1 cellular context compared by ENCODE assay signal in the genomic region with DNA sequence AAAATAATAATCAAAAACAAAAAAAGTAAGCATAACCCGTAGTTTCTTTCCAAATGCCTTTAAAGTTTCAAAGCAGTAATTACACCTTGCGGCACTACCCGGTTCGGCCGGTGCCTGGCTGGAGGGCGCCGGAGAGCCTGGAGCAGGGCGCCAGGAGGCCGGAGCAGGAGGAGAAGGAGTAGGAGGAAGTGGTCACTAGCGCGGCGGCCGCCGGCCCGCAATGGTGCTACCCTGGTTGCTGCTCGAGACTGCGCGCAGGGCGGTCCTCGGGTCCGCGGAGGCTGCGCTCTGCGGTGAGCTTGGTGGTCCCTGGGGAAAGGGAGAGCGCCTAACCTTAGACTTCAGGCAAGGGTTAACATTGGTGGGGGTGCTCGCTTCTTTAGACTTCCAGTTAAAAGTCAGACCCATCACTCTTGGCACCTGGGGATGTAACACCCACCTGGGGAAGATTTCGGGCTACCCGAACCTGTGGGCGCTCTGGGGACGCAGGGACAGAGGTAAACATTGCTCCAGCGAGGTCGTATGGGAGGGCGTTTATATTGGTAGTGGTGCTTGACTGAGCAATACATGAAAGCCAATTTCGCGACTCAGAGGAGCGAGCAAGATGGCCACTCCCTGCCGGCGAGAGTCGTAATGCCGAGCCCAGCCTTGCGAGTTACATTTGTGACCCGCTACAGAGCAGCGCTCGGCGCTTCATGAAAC.
TF ChIP-seq lines count a peak whose summit lies in the region.

No MANE protein-coding gene starts in this region.

TF ChIP-seq in GM12878, 131 proteins besides CTCF, POLR2A, EP300 and RAD21 (continued from another document and continues in another):
- TF ChIP-seq NFXL1 (IDR thresholded peaks at IDR 0.05; ENCODE audit: borderline replicate concordance) (no peak), HDAC2 (IDR thresholded peaks at IDR 0.05) (no peak), WRNIP1 (IDR thresholded peaks at IDR 0.05; ENCODE audit: borderline replicate concordance, low read depth, low read length) (no peak), ZNF274 (IDR thresholded peaks at IDR 0.05; ENCODE audit: insufficient read depth, insufficient read length) (no peak), GATAD2B (conservative IDR thresholded peaks at IDR 0.05; ENCODE audit: low read depth) (peak; percentile 74), NR2F1 (conservative IDR thresholded peaks at IDR 0.05) (peak; percentile 53), BACH1 (IDR thresholded peaks at IDR 0.05; ENCODE audit: borderline replicate concordance) (0 out of 2 replicates have a peak, but pooled peaks have one; percentile 11), ZSCAN29 (IDR thresholded peaks at IDR 0.05) (no peak), POLR2AphosphoS5 (IDR thresholded peaks at IDR 0.05; ENCODE audit: low read length) (peak; percentile 91), TBL1XR1 (IDR thresholded peaks at IDR 0.05; ENCODE audit: low read depth, low read length) (no peak), SP1 (IDR thresholded peaks at IDR 0.05; ENCODE audit: low read depth, low read length) (no peak), E4F1 (IDR thresholded peaks at IDR 0.05; ENCODE audit: borderline replicate concordance, partially characterized antibody) (no peak), SIN3A (IDR thresholded peaks at IDR 0.05; ENCODE audit: low read depth, low read length) (0 out of 2 replicates have a peak, but pooled peaks have one; percentile 57), MEF2B (IDR thresholded peaks at IDR 0.05; ENCODE audit: partially characterized antibody, poor library complexity, severe bottlenecking) (peak; percentile 91), DPF2 (IDR thresholded peaks at IDR 0.05) (peak; percentile 65; the same call in 1 of the 2 replicates), POLR2AphosphoS2 (IDR thresholded peaks at IDR 0.05; ENCODE audit: low read depth, low read length) (0 out of 2 replicates have a peak, but pooled peaks have one; percentile 42), CREM (IDR thresholded peaks at IDR 0.05; ENCODE audit: low read depth) (peak; percentile 38), TAF1 (IDR thresholded peaks at IDR 0.05; ENCODE audit: borderline replicate concordance, low read depth, low read length) (peak; percentile 71; the same call in 1 of the 2 replicates), SPI1 (IDR thresholded peaks at IDR 0.05; ENCODE audit: borderline replicate concordance, insufficient read depth, low read depth, low read length) (peak; percentile 79), BHLHE40 (IDR thresholded peaks at IDR 0.05; ENCODE audit: borderline replicate concordance in 1 of 2, low read depth in 2 of 2, low read length in 1 of 2) (peak; percentile 38 to 49; a peak in 2 of 4 replicates), ESRRA (IDR thresholded peaks at IDR 0.05; ENCODE audit: low read length) (no peak), SMARCA5 (IDR thresholded peaks at IDR 0.05) (no peak; the same call in 1 of the 2 replicates), CBX5 (IDR thresholded peaks at IDR 0.05; ENCODE audit: low read depth) (0 out of 2 replicates have a peak, but pooled peaks have one; percentile 43), BRCA1 (IDR thresholded peaks at IDR 0.05; ENCODE audit: low read depth, low read length) (no peak), MEF2A (IDR thresholded peaks at IDR 0.05; ENCODE audit: insufficient read depth, low read depth, low read length) (no peak), CBFB (IDR thresholded peaks at IDR 0.05; ENCODE audit: low read depth) (peak; percentile 79; the same call in 1 of the 2 replicates), GABPA (IDR thresholded peaks at IDR 0.05; ENCODE audit: low read depth) (peak; percentile 51; the same call in 1 of the 2 replicates), CREB1 (IDR thresholded peaks at IDR 0.05; ENCODE audit: low read depth) (peak; percentile 61), HCFC1 (IDR thresholded peaks at IDR 0.05; ENCODE audit: low read length) (0 out of 2 replicates have a peak, but pooled peaks have one; percentile 14), PAX5 (IDR thresholded peaks at IDR 0.05; ENCODE audit: borderline replicate concordance, low read depth, low read length) (0 out of 2 replicates have a peak, but pooled peaks have one; percentile 32), EZH2 (IDR thresholded peaks at IDR 0.05; ENCODE audit: borderline replicate concordance, control insufficient read depth, low read depth, low read length) (no peak), SMC3 (IDR thresholded peaks at IDR 0.05; ENCODE audit: borderline replicate concordance, low read length) (peak; percentile 45; the same call in 1 of the 2 replicates)
- TF ChIP-seq, protein P1, sequence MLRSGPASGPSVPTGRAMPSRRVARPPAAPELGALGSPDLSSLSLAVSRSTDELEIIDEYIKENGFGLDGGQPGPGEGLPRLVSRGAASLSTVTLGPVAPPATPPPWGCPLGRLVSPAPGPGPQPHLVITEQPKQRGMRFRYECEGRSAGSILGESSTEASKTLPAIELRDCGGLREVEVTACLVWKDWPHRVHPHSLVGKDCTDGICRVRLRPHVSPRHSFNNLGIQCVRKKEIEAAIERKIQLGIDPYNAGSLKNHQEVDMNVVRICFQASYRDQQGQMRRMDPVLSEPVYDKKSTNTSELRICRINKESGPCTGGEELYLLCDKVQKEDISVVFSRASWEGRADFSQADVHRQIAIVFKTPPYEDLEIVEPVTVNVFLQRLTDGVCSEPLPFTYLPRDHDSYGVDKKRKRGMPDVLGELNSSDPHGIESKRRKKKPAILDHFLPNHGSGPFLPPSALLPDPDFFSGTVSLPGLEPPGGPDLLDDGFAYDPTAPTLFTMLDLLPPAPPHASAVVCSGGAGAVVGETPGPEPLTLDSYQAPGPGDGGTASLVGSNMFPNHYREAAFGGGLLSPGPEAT (IDR thresholded peaks at IDR 0.05; ENCODE audit: low read depth) = peak; percentile 47; the same call in 1 of the 2 replicates
- TF ChIP-seq, protein P2, sequence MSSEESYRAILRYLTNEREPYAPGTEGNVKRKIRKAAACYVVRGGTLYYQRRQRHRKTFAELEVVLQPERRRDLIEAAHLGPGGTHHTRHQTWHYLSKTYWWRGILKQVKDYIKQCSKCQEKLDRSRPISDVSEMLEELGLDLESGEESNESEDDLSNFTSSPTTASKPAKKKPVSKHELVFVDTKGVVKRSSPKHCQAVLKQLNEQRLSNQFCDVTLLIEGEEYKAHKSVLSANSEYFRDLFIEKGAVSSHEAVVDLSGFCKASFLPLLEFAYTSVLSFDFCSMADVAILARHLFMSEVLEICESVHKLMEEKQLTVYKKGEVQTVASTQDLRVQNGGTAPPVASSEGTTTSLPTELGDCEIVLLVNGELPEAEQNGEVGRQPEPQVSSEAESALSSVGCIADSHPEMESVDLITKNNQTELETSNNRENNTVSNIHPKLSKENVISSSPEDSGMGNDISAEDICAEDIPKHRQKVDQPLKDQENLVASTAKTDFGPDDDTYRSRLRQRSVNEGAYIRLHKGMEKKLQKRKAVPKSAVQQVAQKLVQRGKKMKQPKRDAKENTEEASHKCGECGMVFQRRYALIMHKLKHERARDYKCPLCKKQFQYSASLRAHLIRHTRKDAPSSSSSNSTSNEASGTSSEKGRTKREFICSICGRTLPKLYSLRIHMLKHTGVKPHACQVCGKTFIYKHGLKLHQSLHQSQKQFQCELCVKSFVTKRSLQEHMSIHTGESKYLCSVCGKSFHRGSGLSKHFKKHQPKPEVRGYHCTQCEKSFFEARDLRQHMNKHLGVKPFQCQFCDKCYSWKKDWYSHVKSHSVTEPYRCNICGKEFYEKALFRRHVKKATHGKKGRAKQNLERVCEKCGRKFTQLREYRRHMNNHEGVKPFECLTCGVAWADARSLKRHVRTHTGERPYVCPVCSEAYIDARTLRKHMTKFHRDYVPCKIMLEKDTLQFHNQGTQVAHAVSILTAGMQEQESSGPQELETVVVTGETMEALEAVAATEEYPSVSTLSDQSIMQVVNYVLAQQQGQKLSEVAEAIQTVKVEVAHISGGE (CRISPR knock-in tag; IDR thresholded peaks at IDR 0.05) = peak; percentile 45; the same call in 1 of the 2 replicates
- TF ChIP-seq, protein P3, sequence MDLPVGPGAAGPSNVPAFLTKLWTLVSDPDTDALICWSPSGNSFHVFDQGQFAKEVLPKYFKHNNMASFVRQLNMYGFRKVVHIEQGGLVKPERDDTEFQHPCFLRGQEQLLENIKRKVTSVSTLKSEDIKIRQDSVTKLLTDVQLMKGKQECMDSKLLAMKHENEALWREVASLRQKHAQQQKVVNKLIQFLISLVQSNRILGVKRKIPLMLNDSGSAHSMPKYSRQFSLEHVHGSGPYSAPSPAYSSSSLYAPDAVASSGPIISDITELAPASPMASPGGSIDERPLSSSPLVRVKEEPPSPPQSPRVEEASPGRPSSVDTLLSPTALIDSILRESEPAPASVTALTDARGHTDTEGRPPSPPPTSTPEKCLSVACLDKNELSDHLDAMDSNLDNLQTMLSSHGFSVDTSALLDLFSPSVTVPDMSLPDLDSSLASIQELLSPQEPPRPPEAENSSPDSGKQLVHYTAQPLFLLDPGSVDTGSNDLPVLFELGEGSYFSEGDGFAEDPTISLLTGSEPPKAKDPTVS (IDR thresholded peaks at IDR 0.05; ENCODE audit: low read depth, low read length) = no peak
- TF ChIP-seq, protein P4, sequence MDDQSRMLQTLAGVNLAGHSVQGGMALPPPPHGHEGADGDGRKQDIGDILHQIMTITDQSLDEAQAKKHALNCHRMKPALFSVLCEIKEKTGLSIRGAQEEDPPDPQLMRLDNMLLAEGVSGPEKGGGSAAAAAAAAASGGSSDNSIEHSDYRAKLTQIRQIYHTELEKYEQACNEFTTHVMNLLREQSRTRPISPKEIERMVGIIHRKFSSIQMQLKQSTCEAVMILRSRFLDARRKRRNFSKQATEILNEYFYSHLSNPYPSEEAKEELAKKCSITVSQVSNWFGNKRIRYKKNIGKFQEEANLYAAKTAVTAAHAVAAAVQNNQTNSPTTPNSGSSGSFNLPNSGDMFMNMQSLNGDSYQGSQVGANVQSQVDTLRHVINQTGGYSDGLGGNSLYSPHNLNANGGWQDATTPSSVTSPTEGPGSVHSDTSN (IDR thresholded peaks at IDR 0.05; ENCODE audit: insufficient replicate concordance, low read depth, low read length) = no peak
- TF ChIP-seq, protein P5, sequence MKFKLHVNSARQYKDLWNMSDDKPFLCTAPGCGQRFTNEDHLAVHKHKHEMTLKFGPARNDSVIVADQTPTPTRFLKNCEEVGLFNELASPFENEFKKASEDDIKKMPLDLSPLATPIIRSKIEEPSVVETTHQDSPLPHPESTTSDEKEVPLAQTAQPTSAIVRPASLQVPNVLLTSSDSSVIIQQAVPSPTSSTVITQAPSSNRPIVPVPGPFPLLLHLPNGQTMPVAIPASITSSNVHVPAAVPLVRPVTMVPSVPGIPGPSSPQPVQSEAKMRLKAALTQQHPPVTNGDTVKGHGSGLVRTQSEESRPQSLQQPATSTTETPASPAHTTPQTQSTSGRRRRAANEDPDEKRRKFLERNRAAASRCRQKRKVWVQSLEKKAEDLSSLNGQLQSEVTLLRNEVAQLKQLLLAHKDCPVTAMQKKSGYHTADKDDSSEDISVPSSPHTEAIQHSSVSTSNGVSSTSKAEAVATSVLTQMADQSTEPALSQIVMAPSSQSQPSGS (IDR thresholded peaks at IDR 0.05; ENCODE audit: low read length) = no peak
- TF ChIP-seq, protein P6, sequence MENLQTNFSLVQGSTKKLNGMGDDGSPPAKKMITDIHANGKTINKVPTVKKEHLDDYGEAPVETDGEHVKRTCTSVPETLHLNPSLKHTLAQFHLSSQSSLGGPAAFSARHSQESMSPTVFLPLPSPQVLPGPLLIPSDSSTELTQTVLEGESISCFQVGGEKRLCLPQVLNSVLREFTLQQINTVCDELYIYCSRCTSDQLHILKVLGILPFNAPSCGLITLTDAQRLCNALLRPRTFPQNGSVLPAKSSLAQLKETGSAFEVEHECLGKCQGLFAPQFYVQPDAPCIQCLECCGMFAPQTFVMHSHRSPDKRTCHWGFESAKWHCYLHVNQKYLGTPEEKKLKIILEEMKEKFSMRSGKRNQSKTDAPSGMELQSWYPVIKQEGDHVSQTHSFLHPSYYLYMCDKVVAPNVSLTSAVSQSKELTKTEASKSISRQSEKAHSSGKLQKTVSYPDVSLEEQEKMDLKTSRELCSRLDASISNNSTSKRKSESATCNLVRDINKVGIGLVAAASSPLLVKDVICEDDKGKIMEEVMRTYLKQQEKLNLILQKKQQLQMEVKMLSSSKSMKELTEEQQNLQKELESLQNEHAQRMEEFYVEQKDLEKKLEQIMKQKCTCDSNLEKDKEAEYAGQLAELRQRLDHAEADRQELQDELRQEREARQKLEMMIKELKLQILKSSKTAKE (IDR thresholded peaks at IDR 0.05; ENCODE audit: low read depth, poor library complexity, severe bottlenecking) = no peak
- TF ChIP-seq, protein P7, sequence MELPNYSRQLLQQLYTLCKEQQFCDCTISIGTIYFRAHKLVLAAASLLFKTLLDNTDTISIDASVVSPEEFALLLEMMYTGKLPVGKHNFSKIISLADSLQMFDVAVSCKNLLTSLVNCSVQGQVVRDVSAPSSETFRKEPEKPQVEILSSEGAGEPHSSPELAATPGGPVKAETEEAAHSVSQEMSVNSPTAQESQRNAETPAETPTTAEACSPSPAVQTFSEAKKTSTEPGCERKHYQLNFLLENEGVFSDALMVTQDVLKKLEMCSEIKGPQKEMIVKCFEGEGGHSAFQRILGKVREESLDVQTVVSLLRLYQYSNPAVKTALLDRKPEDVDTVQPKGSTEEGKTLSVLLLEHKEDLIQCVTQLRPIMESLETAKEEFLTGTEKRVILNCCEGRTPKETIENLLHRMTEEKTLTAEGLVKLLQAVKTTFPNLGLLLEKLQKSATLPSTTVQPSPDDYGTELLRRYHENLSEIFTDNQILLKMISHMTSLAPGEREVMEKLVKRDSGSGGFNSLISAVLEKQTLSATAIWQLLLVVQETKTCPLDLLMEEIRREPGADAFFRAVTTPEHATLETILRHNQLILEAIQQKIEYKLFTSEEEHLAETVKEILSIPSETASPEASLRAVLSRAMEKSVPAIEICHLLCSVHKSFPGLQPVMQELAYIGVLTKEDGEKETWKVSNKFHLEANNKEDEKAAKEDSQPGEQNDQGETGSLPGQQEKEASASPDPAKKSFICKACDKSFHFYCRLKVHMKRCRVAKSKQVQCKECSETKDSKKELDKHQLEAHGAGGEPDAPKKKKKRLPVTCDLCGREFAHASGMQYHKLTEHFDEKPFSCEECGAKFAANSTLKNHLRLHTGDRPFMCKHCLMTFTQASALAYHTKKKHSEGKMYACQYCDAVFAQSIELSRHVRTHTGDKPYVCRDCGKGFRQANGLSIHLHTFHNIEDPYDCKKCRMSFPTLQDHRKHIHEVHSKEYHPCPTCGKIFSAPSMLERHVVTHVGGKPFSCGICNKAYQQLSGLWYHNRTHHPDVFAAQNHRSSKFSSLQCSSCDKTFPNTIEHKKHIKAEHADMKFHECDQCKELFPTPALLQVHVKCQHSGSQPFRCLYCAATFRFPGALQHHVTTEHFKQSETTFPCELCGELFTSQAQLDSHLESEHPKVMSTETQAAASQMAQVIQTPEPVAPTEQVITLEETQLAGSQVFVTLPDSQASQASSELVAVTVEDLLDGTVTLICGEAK (IDR thresholded peaks at IDR 0.05; ENCODE audit: borderline replicate concordance) = peak; percentile 57
